8 cellular contexts compared by ENCODE assay signal in the genomic region with DNA sequence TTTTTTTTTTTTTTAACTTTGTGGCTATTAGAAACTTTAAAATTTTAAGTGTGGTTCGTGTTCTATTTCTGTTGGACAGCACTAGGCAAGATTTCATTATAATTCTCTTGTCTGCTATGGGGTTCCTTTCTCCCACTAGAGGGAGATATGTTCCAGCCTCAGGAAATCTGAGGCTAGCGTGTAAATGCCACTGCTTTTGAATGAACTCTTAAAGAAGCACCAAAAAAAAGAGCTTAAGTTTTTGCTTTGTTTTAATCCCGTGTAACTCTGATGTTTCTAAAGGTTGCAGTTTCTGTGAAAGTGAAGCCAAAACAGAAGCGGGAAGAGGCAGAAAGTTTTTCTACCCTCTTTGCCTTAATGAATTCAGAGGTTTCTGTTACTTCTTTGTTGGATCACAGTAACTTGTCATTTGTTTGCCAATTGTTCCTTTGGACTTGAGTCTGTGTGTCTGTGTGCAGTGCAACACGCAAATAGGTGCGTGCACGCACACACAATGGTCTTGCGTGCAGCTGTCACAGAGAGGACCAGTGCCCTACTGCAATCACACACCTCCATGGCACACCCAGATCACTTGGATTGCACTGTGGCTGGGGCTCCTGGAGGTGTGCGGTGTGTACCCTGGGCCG. TPM values are rescaled to one million over a fixed set of nuclear protein-coding genes. Genes with fewer than 3 reads are reported as not detected.
DNase-seq lines count a peak whose midpoint lies in the region; ATAC-seq and TF ChIP-seq lines count a peak whose summit lies in the region.

No MANE protein-coding gene starts in this region.

- TF ChIP-seq CTCF in GM10248 (IDR thresholded peaks at IDR 0.05; ENCODE audit: control extremely low read depth, extremely low read depth, low read depth, missing control alignments), result peak; percentile 44
- peak; percentile 84 for TF ChIP-seq CTCF in foreskin keratinocyte (conservative IDR thresholded peaks at IDR 0.05)

- peak; percentile 33 for DNase-seq in 8988T
- peak; percentile 45 for DNase-seq in GM10248 (ENCODE audit: extremely low spot score)
- peak; percentile 41 for DNase-seq in SKM-1 treated with dmso at 0.1 percent for 144 hours (lab: John Stamatoyannopoulos, UW; ENCODE audit: unreplicated experiment)
- DNase-seq in foreskin keratinocyte, result peak in 1 of 2 donors; percentile 40
- DNase-seq in retina, result peak; percentile 37
- DNase-seq in NCI-H524 treated with DMSO at 0.1 percent for 48 hours (lab: John Stamatoyannopoulos, UW), result no peak

- CTCF ChIA-PET in GM10248 (lab: Yijun Ruan, JAX), result interaction anchor here (0.7 to 2.6 kb wide), 8 partner anchors 9 to 39 kb away, joined by 3 to 8 read pairs (median 4); no protein-coding TSS in a partner anchor

- POLR2A ChIA-PET in GM10248 (lab: Yijun Ruan, JAX), result no interaction called here

- no peak overlapping the region for H3K27ac ChIP-seq in foreskin keratinocyte

- H3K4me1 ChIP-seq in foreskin keratinocyte, result peaks cover 9% of the 10 kb centered on the region

- peaks cover 5% of the 10 kb centered on the region for H3K27me3 ChIP-seq in foreskin keratinocyte

- peak; percentile 76 for ATAC-seq in HG03442 (IDR thresholded peaks at IDR 0.05; ENCODE audit: unreplicated experiment)
- peak; percentile 50 for ATAC-seq in foreskin keratinocyte
- no peak for ATAC-seq in HG02973 (IDR thresholded peaks at IDR 0.05; ENCODE audit: unreplicated experiment)

RNA-seq across cellular contexts. Expression of a gene that starts 32.3 kb away (rescaled TPM):
- total RNA-seq in foreskin keratinocyte, result 4.2 and 4.7 TPM in 2 replicates
- polyA plus RNA-seq in foreskin keratinocyte, result 2.3 and 2.5 TPM in 2 replicates
